21 cellular contexts compared by ENCODE assay signal in the genomic region with DNA sequence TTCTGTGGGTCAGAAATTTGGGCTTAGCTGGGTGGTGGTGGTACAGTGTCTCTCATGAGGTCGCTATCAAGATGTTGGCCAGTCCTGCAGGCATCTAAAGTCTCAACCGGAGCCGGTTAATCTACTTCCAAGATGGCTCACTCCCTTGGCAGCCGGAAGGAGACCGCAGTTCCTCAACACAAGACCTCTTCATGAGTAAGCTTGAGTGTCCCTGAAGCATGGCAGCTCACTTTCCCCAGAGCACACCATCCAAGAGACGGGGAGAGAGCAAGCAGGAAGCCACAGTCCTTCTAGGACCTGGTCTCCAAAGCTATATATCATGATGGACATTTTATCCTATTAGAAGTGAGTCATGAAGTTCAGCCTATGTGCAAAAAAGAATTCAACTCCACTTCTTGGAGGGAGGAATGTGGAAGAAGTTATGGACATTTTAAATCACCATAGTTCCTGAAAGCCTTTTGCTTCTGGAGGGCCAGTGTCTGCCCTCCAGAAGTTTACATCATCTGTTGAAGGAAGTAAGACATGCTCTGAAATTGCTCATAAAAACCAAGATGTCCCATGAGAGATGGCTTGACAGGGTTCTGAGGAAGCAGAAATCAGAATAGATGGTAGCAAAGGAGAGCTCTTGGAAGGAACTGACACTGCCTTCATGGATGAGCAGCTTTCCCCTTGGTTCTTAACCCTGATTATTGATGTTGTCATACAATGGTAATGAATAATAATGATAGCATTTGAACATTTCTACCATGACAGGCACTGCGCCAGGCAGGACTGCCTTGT. TPM values are rescaled to one million over a fixed set of nuclear protein-coding genes. Genes with fewer than 3 reads are reported as not detected.
A peak's percentile ranks its signal among the peaks of the same experiment; 100 is the strongest.
DNase-seq lines count a peak whose midpoint lies in the region; ATAC-seq, FAIRE-seq and TF ChIP-seq lines count a peak whose summit lies in the region.
"Had no signal": no experiment of that assay in that cellular context is flagged by ENCODE, and none has a peak within 500 bp of the region (broad histone marks: within the 10 kb centered on the region; RNA-seq: fewer than 3 reads in every experiment).

No MANE protein-coding gene starts in this region.

- no peak overlapping the region for H3K4me3 Mint-ChIP-seq in astrocyte (ENCODE audit: unreplicated experiment)
- H3K4me3 Mint-ChIP-seq: IgD-negative memory B cell; naive thymus-derived CD8-positive, alpha-beta T cell; WTC11 had no signal

- H3K18ac ChIP-seq in mesenchymal stem cell (ENCODE audit: low read depth in 1 of 2, low read length in 2 of 2): peak overlapping the region in 1 of 2 experiments; percentile 42

- peaks cover 81% of the 10 kb centered on the region for H3K79me2 ChIP-seq in astrocyte (ENCODE audit: insufficient read depth, low read length)

- H3K79me1 ChIP-seq in mesenchymal stem cell (replicated peaks; ENCODE audit: low read length, poor library complexity, severe bottlenecking): peaks cover 32% of the 10 kb centered on the region

- H3K27ac Mint-ChIP-seq in astrocyte (ENCODE audit: unreplicated experiment): peak overlapping the region; percentile 20
- H3K27ac Mint-ChIP-seq: WTC11 had no signal

- H4K91ac ChIP-seq in mesenchymal stem cell (ENCODE audit: low read length): no peak overlapping the region

- H2BK5ac ChIP-seq in mesenchymal stem cell (ENCODE audit: low read depth, low read length, poor library complexity, severe bottlenecking): no peak overlapping the region

- H3K4me3 ChIP-seq in astrocyte (ENCODE audit: insufficient read depth, low read depth, low read length) (no peak overlapping the region), mesenchymal stem cell (ENCODE audit: insufficient read depth in 1 of 2, low read depth in 1 of 2, low read length in 2 of 2) (no peak overlapping the region)
- H3K4me3 ChIP-seq: stomach had no signal

- H2BK12ac ChIP-seq in mesenchymal stem cell (ENCODE audit: low read length in 2 of 2): no peak overlapping the region

- H3K9me3 ChIP-seq in astrocyte (ENCODE audit: insufficient read depth, low read depth, low read length) (no peaks in the 10 kb centered on the region), mesenchymal stem cell (ENCODE audit: control insufficient read depth, low read length) (no peaks in the 10 kb centered on the region)
- H3K9me3 ChIP-seq: stomach had no signal

- no peak for FAIRE-seq in astrocyte (lab: Jason Lieb, UNC)
- FAIRE-seq: colon, urothelium cell line had no signal

- no peaks in the 10 kb centered on the region for H3K27me3 ChIP-seq in astrocyte (ENCODE audit: insufficient read depth, low read length)
- H3K27me3 ChIP-seq in mesenchymal stem cell (ENCODE audit: control insufficient read depth in 1 of 2, insufficient read depth in 1 of 2, low read length in 2 of 2): no peaks in the 10 kb centered on the region
- H3K27me3 ChIP-seq: stomach had no signal

- H4K8ac ChIP-seq in mesenchymal stem cell (ENCODE audit: low read length): no peak overlapping the region

- no peak overlapping the region for H3K14ac ChIP-seq in mesenchymal stem cell (ENCODE audit: low read length in 2 of 2)

- no peak overlapping the region for H2AK5ac ChIP-seq in mesenchymal stem cell (ENCODE audit: low read length, severe bottlenecking)

- H3K36me3 ChIP-seq in astrocyte (ENCODE audit: insufficient read depth, low read length) (peaks cover 8% of the 10 kb centered on the region), mesenchymal stem cell (ENCODE audit: control insufficient read depth in 1 of 2, insufficient read depth in 2 of 2, low read depth in 1 of 2, low read length in 2 of 2) (peaks cover 0 to 25% of the 10 kb centered on the region in 2 experiments)

- peaks cover 46% of the 10 kb centered on the region for H3K4me1 Mint-ChIP-seq in astrocyte (ENCODE audit: low read depth, unreplicated experiment)

- no peaks in the 10 kb centered on the region for H3K27me3 Mint-ChIP-seq in astrocyte (ENCODE audit: low read depth, unreplicated experiment)
- H3K27me3 Mint-ChIP-seq: IgD-negative memory B cell; naive thymus-derived CD8-positive, alpha-beta T cell had no signal

- no peak overlapping the region for H2AFZ ChIP-seq in astrocyte (ENCODE audit: low read depth, low read length)
- H2AFZ ChIP-seq in mesenchymal stem cell (ENCODE audit: low read depth, low read length): no peak overlapping the region

- H3K4me2 ChIP-seq in astrocyte (ENCODE audit: low read length) (peak overlapping the region; percentile 55), mesenchymal stem cell (ENCODE audit: low read length, poor library complexity, severe bottlenecking) (no peak overlapping the region)

- H3K4me1 ChIP-seq in astrocyte (ENCODE audit: insufficient read depth, low read length) (peaks cover 16% of the 10 kb centered on the region), mesenchymal stem cell (ENCODE audit: control insufficient read depth, insufficient read depth, low read depth, low read length) (peaks cover 3% of the 10 kb centered on the region)

- H3K9me3 Mint-ChIP-seq in astrocyte (ENCODE audit: unreplicated experiment): no peaks in the 10 kb centered on the region
- H3K9me3 Mint-ChIP-seq: IgD-negative memory B cell, WTC11 had no signal

- TF ChIP-seq CTCF in astrocyte (IDR thresholded peaks at IDR 0.05; ENCODE audit: insufficient read depth, low read depth, low read length): no peak

- no peak overlapping the region for H3K4ac ChIP-seq in mesenchymal stem cell (ENCODE audit: low read depth in 1 of 2, low read length in 2 of 2)

- H3K23ac ChIP-seq in mesenchymal stem cell (ENCODE audit: low read length in 2 of 2): no peak overlapping the region

- ATAC-seq in HG03565 (IDR thresholded peaks at IDR 0.05; ENCODE audit: unreplicated experiment) (peak; percentile 32), GM21529 (IDR thresholded peaks at IDR 0.05; ENCODE audit: unreplicated experiment) (no peak)
- ATAC-seq: naive thymus-derived CD8-positive, alpha-beta T cell; WTC11 had no signal

- no peak overlapping the region for H2BK120ac ChIP-seq in mesenchymal stem cell (ENCODE audit: low read depth, low read length)

- H3K9ac ChIP-seq in astrocyte (ENCODE audit: low read length) (no peak overlapping the region), mesenchymal stem cell (ENCODE audit: low read length) (no peak overlapping the region)

- H4K20me1 ChIP-seq in astrocyte (ENCODE audit: insufficient read depth, low read length): peaks cover 11% of the 10 kb centered on the region

- peak overlapping the region; percentile 10 for H3K27ac ChIP-seq in astrocyte (ENCODE audit: low read depth, low read length)
- no peak overlapping the region for H3K27ac ChIP-seq in mesenchymal stem cell (ENCODE audit: low read length, poor library complexity, severe bottlenecking)
- H3K27ac ChIP-seq: stomach had no signal

- 44% methylated on average over 6 of the region's 7 CpGs for WGBS in mesenchymal stem cell

- DNase-seq in AG20443 (ENCODE audit: low spot score) (peak; percentile 65), astrocyte (ENCODE audit: low read depth) (peak; percentile 89), mesenchymal stem cell (peak; percentile 95), KG1 (lab: John Stamatoyannopoulos, UW) (no peak), UCSD-AML1 (lab: John Stamatoyannopoulos, UW; ENCODE audit: unreplicated experiment) (no peak), AML-193 (lab: John Stamatoyannopoulos, UW) (no peak)
- DNase-seq: activated gamma-delta T cell; aorta; naive thymus-derived CD8-positive, alpha-beta T cell; NCI-H1092 treated with DMSO at 0.1 percent for 48 hours; NCI-H82; retina; RPMI8226; stomach; SW 1271 had no signal

- H3K36me3 Mint-ChIP-seq in astrocyte (ENCODE audit: low read depth, unreplicated experiment): peaks cover 23% of the 10 kb centered on the region

- no peak overlapping the region for H2BK15ac ChIP-seq in mesenchymal stem cell (ENCODE audit: low read depth, poor library complexity, severe bottlenecking)

RNA-seq across cellular contexts. Expression of gene GALNT10, which starts 21.3 kb away (rescaled TPM):
- 96.1 and 118 TPM in 2 replicates for total RNA-seq in astrocyte
- 86.0 TPM for polyA plus RNA-seq in mesenchymal stem cell (2013, experiment 1 of 2)
- polyA plus RNA-seq in mesenchymal stem cell (2013, experiment 2 of 2): 85.7 TPM

Comparison
In these comparisons a context has a peak if more than half of its experiments do, and no peak if none do; other contexts are left out.
1. DNase-seq: peak in AG20443 (single experiment), astrocyte (single experiment) and mesenchymal stem cell (single experiment); none in KG1 (single experiment), UCSD-AML1 (single experiment) and AML-193 (0 of 2).